In genomic region chr18:58784601-58785137, GRCh38 we compare ENCODE assay signal across 10 cellular contexts.
A peak's percentile ranks its signal among the peaks of the same experiment; 100 is the strongest.
DNase-seq lines count a peak whose midpoint lies in the region; ATAC-seq, FAIRE-seq and TF ChIP-seq lines count a peak whose summit lies in the region.
"Had no signal": no experiment of that assay in that cellular context is flagged by ENCODE, and none has a peak within 500 bp of the region (broad histone marks: within the 10 kb centered on the region; RNA-seq: fewer than 3 reads in every experiment).

No MANE protein-coding gene starts in this region.

- peak; percentile 17 for DNase-seq in NCI-H1436 (lab: John Stamatoyannopoulos, UW)
- no peak for DNase-seq in NCI-H1436 treated with DMSO at 0.1 percent for 48 hours (lab: John Stamatoyannopoulos, UW)
- peak; percentile 31 for DNase-seq in astrocyte (ENCODE audit: low read depth)
- DNase-seq in kidney, result peak; percentile 75
- DNase-seq in ureter (ENCODE audit: low spot score), result peak; percentile 49
- DNase-seq in activated naive CD8-positive, alpha-beta T cell treated with anti-CD3 and anti-CD28 coated beads for 36 hours, result no peak
- DNase-seq: effector CD4-positive, alpha-beta T cell; NCI-H526 treated with DMSO at 0.1 percent for 48 hours had no signal

- no peaks in the 10 kb centered on the region for H3K36me3 Mint-ChIP-seq in astrocyte (ENCODE audit: low read depth, unreplicated experiment)
- no peaks in the 10 kb centered on the region for H3K36me3 Mint-ChIP-seq in activated naive CD8-positive, alpha-beta T cell treated with anti-CD3 and anti-CD28 coated beads for 36 hours

- TF ChIP-seq CTCF in astrocyte (IDR thresholded peaks at IDR 0.05; ENCODE audit: insufficient read depth, low read depth, low read length) (no peak), kidney (IDR thresholded peaks at IDR 0.05; ENCODE audit: borderline replicate concordance, extremely low read depth, insufficient read depth) (no peak)

- no peaks in the 10 kb centered on the region for H3K27me3 Mint-ChIP-seq in astrocyte (ENCODE audit: low read depth, unreplicated experiment)
- peaks cover 24% of the 10 kb centered on the region for H3K27me3 Mint-ChIP-seq in activated naive CD8-positive, alpha-beta T cell treated with anti-CD3 and anti-CD28 coated beads for 36 hours

- peak overlapping the region; percentile 63 for H3K4me3 Mint-ChIP-seq in astrocyte (ENCODE audit: unreplicated experiment)
- H3K4me3 Mint-ChIP-seq in activated naive CD8-positive, alpha-beta T cell treated with anti-CD3 and anti-CD28 coated beads for 36 hours, result no peak overlapping the region

- H3K4me1 ChIP-seq in astrocyte (ENCODE audit: insufficient read depth, low read length), result peaks cover 32% of the 10 kb centered on the region
- H3K4me1 ChIP-seq in kidney (ENCODE audit: control insufficient read depth in 1 of 2, insufficient read depth in 1 of 2, low read depth in 1 of 2, low read length in 2 of 2), result peaks cover 0 to 9% of the 10 kb centered on the region in 2 donors

- peak overlapping the region; percentile 62 for H3K9ac ChIP-seq in astrocyte (ENCODE audit: low read length)
- H3K9ac ChIP-seq in kidney (ENCODE audit: low read length in 2 of 2), result no peak overlapping the region

- H3K79me2 ChIP-seq in astrocyte (ENCODE audit: insufficient read depth, low read length), result no peaks in the 10 kb centered on the region

- intact Hi-C loops in kidney (cut with DNase I), result loop anchor here (5.0 kb wide), 2 partner anchors 273 to 288 kb away; no protein-coding TSS in a partner anchor

- H3K4me2 ChIP-seq in astrocyte (ENCODE audit: low read length), result peak overlapping the region; percentile 55

- H3K9me3 ChIP-seq in astrocyte (ENCODE audit: insufficient read depth, low read depth, low read length) (no peaks in the 10 kb centered on the region), kidney (ENCODE audit: control insufficient read depth in 1 of 2, low read length in 2 of 2) (no peaks in the 10 kb centered on the region)

- H3K9me3 Mint-ChIP-seq in astrocyte (ENCODE audit: unreplicated experiment), result no peaks in the 10 kb centered on the region
- H3K9me3 Mint-ChIP-seq in activated naive CD8-positive, alpha-beta T cell treated with anti-CD3 and anti-CD28 coated beads for 36 hours, result no peaks in the 10 kb centered on the region

- H3K27ac Mint-ChIP-seq in astrocyte (ENCODE audit: unreplicated experiment), result peak overlapping the region; percentile 98
- H3K27ac Mint-ChIP-seq in activated naive CD8-positive, alpha-beta T cell treated with anti-CD3 and anti-CD28 coated beads for 36 hours, result no peak overlapping the region

- H4K20me1 ChIP-seq in astrocyte (ENCODE audit: insufficient read depth, low read length), result no peaks in the 10 kb centered on the region

- H2AFZ ChIP-seq in astrocyte (ENCODE audit: low read depth, low read length), result peak overlapping the region; percentile 50

- ATAC-seq in HG03108 (IDR thresholded peaks at IDR 0.05; ENCODE audit: unreplicated experiment) (no peak), HG03097 (IDR thresholded peaks at IDR 0.05; ENCODE audit: low FRiP score, unreplicated experiment) (no peak)

- H3K27ac ChIP-seq in astrocyte (ENCODE audit: low read depth, low read length), result peak overlapping the region; percentile 93
- H3K27ac ChIP-seq in kidney (ENCODE audit: low read depth in 2 of 2, low read length in 2 of 2), result no peak overlapping the region

- no peak for FAIRE-seq in astrocyte (lab: Jason Lieb, UNC)
- no peak for FAIRE-seq in kidney (lab: Jason Lieb, UNC)

- no peak overlapping the region for H3K4me3 ChIP-seq in astrocyte (ENCODE audit: insufficient read depth, low read depth, low read length)
- no peak overlapping the region for H3K4me3 ChIP-seq in kidney (ENCODE audit: low read length in 2 of 2)

- H3K36me3 ChIP-seq in astrocyte (ENCODE audit: insufficient read depth, low read length) (no peaks in the 10 kb centered on the region), kidney (ENCODE audit: control insufficient read depth in 1 of 2, insufficient read depth in 2 of 2, low read length in 2 of 2) (no peaks in the 10 kb centered on the region)

- peaks cover 39% of the 10 kb centered on the region for H3K4me1 Mint-ChIP-seq in astrocyte (ENCODE audit: low read depth, unreplicated experiment)
- no peaks in the 10 kb centered on the region for H3K4me1 Mint-ChIP-seq in activated naive CD8-positive, alpha-beta T cell treated with anti-CD3 and anti-CD28 coated beads for 36 hours

- no peaks in the 10 kb centered on the region for H3K27me3 ChIP-seq in astrocyte (ENCODE audit: insufficient read depth, low read length)

Comparison
In these comparisons a context has a peak if more than half of its experiments do, and no peak if none do; other contexts are left out.
1. DNase-seq: peak in NCI-H1436 (single experiment), astrocyte (single experiment), kidney (single experiment) and ureter (single experiment); none in NCI-H1436 treated with DMSO at 0.1 percent for 48 hours (single experiment) and activated naive CD8-positive, alpha-beta T cell treated with anti-CD3 and anti-CD28 coated beads for 36 hours (single experiment).